In genomic region chr14:89365071-89365801, GRCh38 we compare ENCODE assay signal across 9 cellular contexts. TPM values are rescaled to one million over a fixed set of nuclear protein-coding genes. Genes with fewer than 3 reads are reported as not detected.
DNase-seq lines count a peak whose midpoint lies in the region; ATAC-seq and TF ChIP-seq lines count a peak whose summit lies in the region.
"Had no signal": no experiment of that assay in that cellular context is flagged by ENCODE, and none has a peak within 500 bp of the region (broad histone marks: within the 10 kb centered on the region; RNA-seq: fewer than 3 reads in every experiment).

No MANE protein-coding gene starts in this region.

- peak overlapping the region in 2 of 59 donors; percentile 8 to 10 for H3K4me3 ChIP-seq in dorsolateral prefrontal cortex

- H3K4me3 Mint-ChIP-seq in glutamatergic neuron (ENCODE audit: unreplicated experiment): no peak overlapping the region

- no peaks in the 10 kb centered on the region for H3K36me3 Mint-ChIP-seq in glutamatergic neuron (ENCODE audit: unreplicated experiment)

- DNase-seq in CMK (ENCODE audit: low read depth) (peak; percentile 30), Kasumi-1 (lab: John Stamatoyannopoulos, UW) (peak; percentile 96 to 97), activated T-cell treated with anti-CD3 and anti-CD28 coated beads for 4 hours (peak; percentile 43), left kidney (ENCODE audit: low read depth, low spot score) (peak; percentile 56), glutamatergic neuron (no peak), dorsolateral prefrontal cortex (no peak)
- DNase-seq in stimulated activated CD8-positive, alpha-beta memory T cell treated with anti-CD3 and anti-CD28 coated beads, Interleukin-7, amount 100 ng/mL, for 24 hours (ENCODE audit: low read depth): peak; percentile 21

- intact Hi-C loops in dorsolateral prefrontal cortex (cut with DNase I): no loop called here

- H3K9me3 Mint-ChIP-seq in glutamatergic neuron (ENCODE audit: unreplicated experiment): peaks cover 2% of the 10 kb centered on the region

- H3K27ac ChIP-seq in dorsolateral prefrontal cortex: peak overlapping the region in 10 of 59 donors; percentile 0 to 55 (median 33)
- H3K27ac ChIP-seq: epithelial cell of prostate had no signal

- TF ChIP-seq CTCF in glutamatergic neuron (IDR thresholded peaks at IDR 0.05; ENCODE audit: partially characterized antibody, unreplicated experiment): no peak
- TF ChIP-seq CTCF in dorsolateral prefrontal cortex (IDR thresholded peaks at IDR 0.05 in 54 of 56, conservative IDR thresholded peaks at IDR 0.05 in 2 of 56; ENCODE audit: low read depth in 1 of 56, partially characterized antibody in 56 of 56): no peak

- peaks cover 4% of the 10 kb centered on the region for H3K27me3 Mint-ChIP-seq in glutamatergic neuron (ENCODE audit: unreplicated experiment)

- peak; percentile 93 for ATAC-seq in GM21528 (IDR thresholded peaks at IDR 0.05; ENCODE audit: low FRiP score, unreplicated experiment)

- H3K27me3 ChIP-seq in dorsolateral prefrontal cortex: no peaks in the 10 kb centered on the region

- H3K27ac Mint-ChIP-seq in glutamatergic neuron (ENCODE audit: unreplicated experiment): no peak overlapping the region

- H3K4me1 Mint-ChIP-seq in glutamatergic neuron (ENCODE audit: low read depth, unreplicated experiment): peaks cover 25% of the 10 kb centered on the region

RNA-seq across cellular contexts. Expression of gene FOXN3, which starts 51.8 kb away (rescaled TPM):
- 139 TPM for total RNA-seq in glutamatergic neuron (ENCODE audit: unreplicated experiment)
- total RNA-seq in dorsolateral prefrontal cortex: 100 to 1,000 TPM in 6 of 120 experiments, 10 to 100 TPM in 114; 44.6 to 136 (median 70.8) TPM

Comparison
In these comparisons a context has a peak if more than half of its experiments do, and no peak if none do; other contexts are left out.
1. DNase-seq: peak in CMK (single experiment), Kasumi-1 (2 of 2), activated T-cell treated with anti-CD3 and anti-CD28 coated beads for 4 hours (single experiment), left kidney (single experiment) and stimulated activated CD8-positive, alpha-beta memory T cell treated with anti-CD3 and anti-CD28 coated beads, Interleukin-7, amount 100 ng/mL, for 24 hours (single experiment); none in glutamatergic neuron (single experiment) and dorsolateral prefrontal cortex (0 of 10).